ENCODE assay signal across 8 cellular contexts in genomic region chr2:1817256-1818127, GRCh38.
DNase-seq lines count a peak whose midpoint lies in the region; ATAC-seq and TF ChIP-seq lines count a peak whose summit lies in the region.

No MANE protein-coding gene starts in this region.

- DNase-seq in AG09309 (ENCODE audit: low read depth) (peak; percentile 98), RPMI7951 (ENCODE audit: low read depth) (peak; percentile 98), glomerular visceral epithelial cell (ENCODE audit: extremely low spot score) (peak; percentile 72), ovary (peak; percentile 79 to 89 (median 88)), testis (peak; percentile 82)
- DNase-seq in activated naive CD4-positive, alpha-beta T cell treated with anti-CD3 and anti-CD28 coated beads, Interleukin-2, amount 10 ng/mL, durations not matched to agents 7 days and 5 days, result peak; percentile 55

- H3K9me3 ChIP-seq in ovary, result no peaks in the 10 kb centered on the region
- H3K9me3 ChIP-seq in testis, result no peaks in the 10 kb centered on the region

- no peak for TF ChIP-seq EP300 in ovary (IDR thresholded peaks at IDR 0.05)

- H3K27me3 ChIP-seq in ovary (no peaks in the 10 kb centered on the region), testis (no peaks in the 10 kb centered on the region)

- H3K27ac Mint-ChIP-seq in activated naive CD4-positive, alpha-beta T cell treated with anti-CD3 and anti-CD28 coated beads, Interleukin-2, amount 10 ng/mL, durations not matched to agents 7 days and 5 days, result no peak overlapping the region

- H3K4me1 Mint-ChIP-seq in activated naive CD4-positive, alpha-beta T cell treated with anti-CD3 and anti-CD28 coated beads, Interleukin-2, amount 10 ng/mL, durations not matched to agents 7 days and 5 days, result no peaks in the 10 kb centered on the region

- no peak overlapping the region for H3K4me3 Mint-ChIP-seq in activated naive CD4-positive, alpha-beta T cell treated with anti-CD3 and anti-CD28 coated beads, Interleukin-2, amount 10 ng/mL, durations not matched to agents 7 days and 5 days

- 10 to 20% (median 17%) methylated on average over 35 to 36 of the region's 36 CpGs for whole genome bisulfite sequencing in ovary, 3 donors
- WGBS in testis, 2 donors, result 34 to 43% methylated on average over 36 of the region's 36 CpGs

- CTCF ChIA-PET in activated naive CD4-positive, alpha-beta T cell treated with anti-CD3 and anti-CD28 coated beads, Interleukin-2, amount 10 ng/mL, durations not matched to agents 7 days and 5 days (lab: Charles Lee), result interaction anchor here (1.1 to 2.1 kb wide), 3 partner anchors 8 to 21 kb away, joined by 4 to 5 read pairs (median 5); no protein-coding TSS in a partner anchor

- no peaks in the 10 kb centered on the region for H3K36me3 ChIP-seq in ovary
- H3K36me3 ChIP-seq in testis (ENCODE audit: low read depth, missing control alignments), result no peaks in the 10 kb centered on the region

- no peaks in the 10 kb centered on the region for H3K27me3 Mint-ChIP-seq in activated naive CD4-positive, alpha-beta T cell treated with anti-CD3 and anti-CD28 coated beads, Interleukin-2, amount 10 ng/mL, durations not matched to agents 7 days and 5 days

- peaks cover 5% of the 10 kb centered on the region for H3K4me1 ChIP-seq in ovary (ENCODE audit: insufficient read depth)
- peaks cover 9% of the 10 kb centered on the region for H3K4me1 ChIP-seq in testis

- H3K4me3 ChIP-seq in AG09309 (ENCODE audit: control insufficient read depth, low read depth, low read length) (no peak overlapping the region), ovary (no peak overlapping the region), testis (no peak overlapping the region)

- H3K27ac ChIP-seq in ovary (no peak overlapping the region), testis (peak overlapping the region; percentile 27 to 50)

- intact Hi-C loops in ovary (cut with DNase I) (loop anchor here in 1 of 4 donors (5.0 kb wide), 1 partner anchor 75 kb away; the partner anchor contains the start of gene PXDN), testis (cut with DNase I; ENCODE audit: low total_unique reads) (loop anchor here (10.0 kb wide), 1 partner anchor 223 kb away; no protein-coding TSS in a partner anchor)

- no peak for TF ChIP-seq POLR2A in ovary (IDR thresholded peaks at IDR 0.05)
- no peak for TF ChIP-seq POLR2A in testis (IDR thresholded peaks at IDR 0.05)

- no peaks in the 10 kb centered on the region for H3K9me3 Mint-ChIP-seq in activated naive CD4-positive, alpha-beta T cell treated with anti-CD3 and anti-CD28 coated beads, Interleukin-2, amount 10 ng/mL, durations not matched to agents 7 days and 5 days

- peak; percentile 100 for TF ChIP-seq CTCF in AG09309 (IDR thresholded peaks at IDR 0.05; ENCODE audit: control insufficient read depth, insufficient read depth, low read depth, low read length, missing control alignments)
- peak; percentile 83 to 92 (median 90) for TF ChIP-seq CTCF in ovary (IDR thresholded peaks at IDR 0.05)
- peak; percentile 65 to 94 (median 83) for TF ChIP-seq CTCF in testis (IDR thresholded peaks at IDR 0.05)

- H3K36me3 Mint-ChIP-seq in activated naive CD4-positive, alpha-beta T cell treated with anti-CD3 and anti-CD28 coated beads, Interleukin-2, amount 10 ng/mL, durations not matched to agents 7 days and 5 days, result no peaks in the 10 kb centered on the region

- peak; percentile 93 for ATAC-seq in GM18909 (IDR thresholded peaks at IDR 0.05; ENCODE audit: poor library complexity, unreplicated experiment)
- ATAC-seq in HG03175 (IDR thresholded peaks at IDR 0.05; ENCODE audit: unreplicated experiment), result peak; percentile 88

Comparison
In these comparisons a context has a peak if more than half of its experiments do, and no peak if none do; other contexts are left out.
1. H3K27ac ChIP-seq: peak in testis (2 of 2); none in ovary (0 of 2).
2. Peak in every context shown above with its lines, with median percentiles within 50 percentile points of each other: DNase-seq and CTCF ChIP-seq.